Comparison of ENCODE assay signal across 10 cellular contexts in genomic region chr15:81235781-81236507, GRCh38. TPM values are rescaled to one million over a fixed set of nuclear protein-coding genes. Genes with fewer than 3 reads are reported as not detected.
A peak's percentile ranks its signal among the peaks of the same experiment; 100 is the strongest.
DNase-seq lines count a peak whose midpoint lies in the region; ATAC-seq and TF ChIP-seq lines count a peak whose summit lies in the region.
"Had no signal": no experiment of that assay in that cellular context is flagged by ENCODE, and none has a peak within 500 bp of the region (broad histone marks: within the 10 kb centered on the region; RNA-seq: fewer than 3 reads in every experiment).

No MANE protein-coding gene starts in this region.

- H3K4me1 Mint-ChIP-seq in T-helper 17 cell: no peaks in the 10 kb centered on the region
- H3K4me1 Mint-ChIP-seq: CD14-positive monocyte had no signal

- 80 to 84% methylated on average over 5 of the region's 5 CpGs for WGBS in body of pancreas, 2 donors
- 76 to 86% methylated on average over 4 to 5 of the region's 5 CpGs for WGBS in thyroid gland, 2 donors

- in situ Hi-C loops in KBM-7 (cut with MboI; ENCODE audit: low pct_unique_long_range_greater_than_20kb, low sequenced_read_pairs): no loop called here

- peak overlapping the region; percentile 68 for H3K27ac ChIP-seq in ACC112 (ENCODE audit: low read depth, low read length)
- no peak overlapping the region for H3K27ac ChIP-seq in body of pancreas
- peak overlapping the region in 1 of 3 donors; percentile 20 for H3K27ac ChIP-seq in thyroid gland

- H3K36me3 Mint-ChIP-seq in T-helper 17 cell (ENCODE audit: low read depth): no peaks in the 10 kb centered on the region
- H3K36me3 Mint-ChIP-seq: CD14-positive monocyte had no signal

- H3K9me3 ChIP-seq in body of pancreas (no peaks in the 10 kb centered on the region), T-helper 17 cell (ENCODE audit: control insufficient read depth, low read length, poor library complexity, severe bottlenecking) (no peaks in the 10 kb centered on the region), thyroid gland (no peaks in the 10 kb centered on the region)

- H3K4me3 Mint-ChIP-seq in T-helper 17 cell: no peak overlapping the region
- H3K4me3 Mint-ChIP-seq: CD14-positive monocyte had no signal

- H2AFZ ChIP-seq in ACC112 (ENCODE audit: low read length, unreplicated experiment): peak overlapping the region; percentile 19

- peak; percentile 30 for ATAC-seq in body of pancreas
- no peak for ATAC-seq in T-helper 17 cell

- H3K79me2 ChIP-seq in ACC112 (ENCODE audit: control insufficient read depth, insufficient read depth, low read length, unreplicated experiment): no peaks in the 10 kb centered on the region

- H3K4me3 ChIP-seq in ACC112 (ENCODE audit: low read depth, low read length): no peak overlapping the region
- H3K4me3 ChIP-seq in body of pancreas: no peak overlapping the region
- H3K4me3 ChIP-seq in kidney epithelial cell (ENCODE audit: low read depth, low read length): no peak overlapping the region
- H3K4me3 ChIP-seq in thyroid gland (replicated peaks in 1 of 3): no peak overlapping the region

- H3K4me1 ChIP-seq in ACC112 (ENCODE audit: control insufficient read depth, insufficient read depth, low read length, unreplicated experiment) (peaks cover 5% of the 10 kb centered on the region), body of pancreas (no peaks in the 10 kb centered on the region), thyroid gland (peaks cover 2 to 18% of the 10 kb centered on the region in 2 donors)

- no peak for TF ChIP-seq CTCF in body of pancreas (IDR thresholded peaks at IDR 0.05)
- TF ChIP-seq CTCF in kidney epithelial cell (IDR thresholded peaks at IDR 0.05; ENCODE audit: insufficient read depth, low read length, poor library complexity, severe bottlenecking): no peak
- TF ChIP-seq CTCF in thyroid gland (IDR thresholded peaks at IDR 0.05): no peak

- H3K36me3 ChIP-seq in ACC112 (ENCODE audit: insufficient read depth, low read length) (no peaks in the 10 kb centered on the region), body of pancreas (replicated peaks in 1 of 2; ENCODE audit: insufficient read depth in 1 of 2, low read depth in 2 of 2) (no peaks in the 10 kb centered on the region), kidney epithelial cell (ENCODE audit: control insufficient read depth, insufficient read depth, low read length) (no peaks in the 10 kb centered on the region), thyroid gland (no peaks in the 10 kb centered on the region)

- intact Hi-C loops in body of pancreas (cut with DNase I): no loop called here
- intact Hi-C loops in thyroid gland (cut with DNase I): no loop called here

- H3K27ac Mint-ChIP-seq in T-helper 17 cell: no peak overlapping the region
- H3K27ac Mint-ChIP-seq: CD14-positive monocyte had no signal

- H3K27me3 Mint-ChIP-seq in T-helper 17 cell: no peaks in the 10 kb centered on the region

- DNase-seq in KBM-7 (peak; percentile 67), body of pancreas (peak in 1 of 4 donors; percentile 29), kidney epithelial cell (ENCODE audit: low read depth) (peak; percentile 70), T-helper 17 cell (no peak), DMS 273 (lab: John Stamatoyannopoulos, UW; ENCODE audit: unreplicated experiment) (no peak), NCI-H1105 treated with DMSO at 0.1 percent for 48 hours (lab: John Stamatoyannopoulos, UW) (no peak), thyroid gland (no peak)
- DNase-seq: NCI-H345 had no signal

- TF ChIP-seq POLR2A in body of pancreas (IDR thresholded peaks at IDR 0.05) (no peak), thyroid gland (IDR thresholded peaks at IDR 0.05) (no peak)

- H3K27me3 ChIP-seq in ACC112 (ENCODE audit: insufficient read depth, low read length): no peaks in the 10 kb centered on the region
- no peaks in the 10 kb centered on the region for H3K27me3 ChIP-seq in body of pancreas
- no peaks in the 10 kb centered on the region for H3K27me3 ChIP-seq in kidney epithelial cell (ENCODE audit: control insufficient read depth, insufficient read depth, low read length)
- no peaks in the 10 kb centered on the region for H3K27me3 ChIP-seq in thyroid gland

RNA-seq across cellular contexts. Expression of gene IL16, which starts 39.3 kb away (rescaled TPM):
- total RNA-seq in body of pancreas (1 to 10 TPM; 2.9 to 4.9 TPM), kidney epithelial cell (not detected in 2 replicates), T-helper 17 cell (100 to 1,000 TPM in 1 of 2 donors, 10 to 100 TPM in 1; 87.1 to 104 TPM), thyroid gland (10 to 100 TPM in 2 of 4 donors, 1 to 10 TPM in 2; 4.9 to 11.5 (median 8.4) TPM)

Comparison
In these comparisons a context has a peak if more than half of its experiments do, and no peak if none do; other contexts are left out.
1. DNase-seq: peak in KBM-7 (single experiment) and kidney epithelial cell (single experiment); none in T-helper 17 cell (0 of 3), DMS 273 (single experiment), NCI-H1105 treated with DMSO at 0.1 percent for 48 hours (single experiment) and thyroid gland (0 of 2).
2. RNA of gene IL16, which starts 39.3 kb away (total RNA-seq): 87.1 to 104 TPM in T-helper 17 cell; 4.9 to 11.5 TPM in thyroid gland, 2.9 to 4.9 TPM in body of pancreas and not detected in kidney epithelial cell; every median in the first group is over 4 times any median in the second.